In genomic region chr9:108466238-108466637, GRCh38 we compare ENCODE assay signal across 20 cellular contexts.
"Had no signal": no experiment of that assay in that cellular context is flagged by ENCODE, and none has a peak within 500 bp of the region (broad histone marks: within the 10 kb centered on the region; RNA-seq: fewer than 3 reads in every experiment).

No MANE protein-coding gene starts in this region.

- H3K27me3 ChIP-seq: MG63 had no signal

- H3K4me2 ChIP-seq: SK-N-SH had no signal

- FAIRE-seq: RCC 7860 had no signal

- H3K4me3 ChIP-seq: MG63 had no signal

- H3K9me3 ChIP-seq: MG63, SK-N-SH had no signal

- DNase-seq: Karpas-422, KG1, NCI-H1092, NCI-H1105 treated with DMSO at 0.1 percent for 48 hours, NCI-H1417 treated with DMSO at 0.1 percent for 48 hours, NCI-H146, NCI-H1694 treated with DMSO at 0.1 percent for 48 hours, NCI-H1930, NCI-H2081, NCI-H2107, NCI-H2227 treated with DMSO at 0.1 percent for 48 hours, NCI-H524 treated with DMSO at 0.1 percent for 48 hours, NCI-H69, NCI-H774, SHP77, SK-N-SH, SW 1271 had no signal

- H3K36me3 ChIP-seq: MG63 had no signal

- H3K27ac ChIP-seq: RWPE1 had no signal
